Comparison of ENCODE assay signal across 22 cellular contexts in genomic region chr10:102424145-102424544, GRCh38. TPM values are rescaled to one million over a fixed set of nuclear protein-coding genes. Genes with fewer than 3 reads are reported as not detected.
A peak's percentile ranks its signal among the peaks of the same experiment; 100 is the strongest.
DNase-seq lines count a peak whose midpoint lies in the region; ATAC-seq and TF ChIP-seq lines count a peak whose summit lies in the region.
"Had no signal": no experiment of that assay in that cellular context is flagged by ENCODE, and none has a peak within 500 bp of the region (broad histone marks: within the 10 kb centered on the region; RNA-seq: fewer than 3 reads in every experiment).

No MANE protein-coding gene starts in this region.

- no peaks in the 10 kb centered on the region for H3K27me3 ChIP-seq in CD4-positive, CD25-positive, alpha-beta regulatory T cell (ENCODE audit: control insufficient read depth, insufficient read depth, low read length)
- H3K27me3 ChIP-seq in neural progenitor cell (peaks cover 13% of the 10 kb centered on the region), uterus (no peaks in the 10 kb centered on the region)

- peaks cover 40% of the 10 kb centered on the region for H3K4me1 ChIP-seq in CD4-positive, CD25-positive, alpha-beta regulatory T cell (ENCODE audit: control insufficient read depth, insufficient read depth, low read length, poor library complexity, severe bottlenecking)
- peaks cover 7% of the 10 kb centered on the region for H3K4me1 ChIP-seq in neural progenitor cell
- H3K4me1 ChIP-seq in uterus, result peaks cover 0 to 11% of the 10 kb centered on the region in 2 donors

- no peaks in the 10 kb centered on the region for H3K36me3 Mint-ChIP-seq in CD4-positive, CD25-positive, alpha-beta regulatory T cell
- H3K36me3 Mint-ChIP-seq in activated T-helper 1 cell treated with anti-CD3 and anti-CD28 coated beads, Interleukin-12 subunit alpha, Interleukin-12 subunit beta, Interleukin-2, Interleukin-4 antibody, amounts not matched to agents 30 ng/mL and 10 ng/mL and 1 ng/mL, durations not matched to agents 14 hours and 24 hours and 36 hours (ENCODE audit: low read depth), result peaks cover 19% of the 10 kb centered on the region
- peaks cover 4% of the 10 kb centered on the region for H3K36me3 Mint-ChIP-seq in neural progenitor cell

- no peak overlapping the region for H3K27ac Mint-ChIP-seq in CD4-positive, CD25-positive, alpha-beta regulatory T cell
- H3K27ac Mint-ChIP-seq in activated T-helper 1 cell treated with anti-CD3 and anti-CD28 coated beads, Interleukin-12 subunit alpha, Interleukin-12 subunit beta, Interleukin-2, Interleukin-4 antibody, amounts not matched to agents 30 ng/mL and 10 ng/mL and 1 ng/mL, durations not matched to agents 14 hours and 24 hours and 36 hours, result no peak overlapping the region
- H3K27ac Mint-ChIP-seq in neural progenitor cell, result no peak overlapping the region

- peaks cover 32% of the 10 kb centered on the region for H4K20me1 ChIP-seq in neural progenitor cell (ENCODE audit: low read depth)

- no peaks in the 10 kb centered on the region for H3K9me3 Mint-ChIP-seq in CD4-positive, CD25-positive, alpha-beta regulatory T cell
- H3K9me3 Mint-ChIP-seq in activated T-helper 1 cell treated with anti-CD3 and anti-CD28 coated beads, Interleukin-12 subunit alpha, Interleukin-12 subunit beta, Interleukin-2, Interleukin-4 antibody, amounts not matched to agents 30 ng/mL and 10 ng/mL and 1 ng/mL, durations not matched to agents 14 hours and 24 hours and 36 hours, result no peaks in the 10 kb centered on the region
- H3K9me3 Mint-ChIP-seq in neural progenitor cell, result no peaks in the 10 kb centered on the region

- peaks cover 36% of the 10 kb centered on the region for H3F3A ChIP-seq in neural progenitor cell (ENCODE audit: low read depth)

- no peaks in the 10 kb centered on the region for H3K9me3 ChIP-seq in CD4-positive, CD25-positive, alpha-beta regulatory T cell (ENCODE audit: control insufficient read depth in 2 of 2, low read length in 2 of 2)
- H3K9me3 ChIP-seq in neural progenitor cell (ENCODE audit: low read depth) (no peaks in the 10 kb centered on the region), uterus (no peaks in the 10 kb centered on the region)
- H3K9me3 ChIP-seq: MG63, SJSA1 had no signal

- H3K4me3 ChIP-seq in CD4-positive, CD25-positive, alpha-beta regulatory T cell (ENCODE audit: low read depth, low read length), result no peak overlapping the region
- H3K4me3 ChIP-seq in neural progenitor cell, result no peak overlapping the region
- H3K4me3 ChIP-seq in uterus, result no peak overlapping the region
- H3K4me3 ChIP-seq: MG63, PC-9, SJSA1 had no signal

- no peak overlapping the region for H2AFZ ChIP-seq in neural progenitor cell (replicated peaks)
- H2AFZ ChIP-seq: PC-9 had no signal

- no peak for DNase-seq in CD4-positive, CD25-positive, alpha-beta regulatory T cell
- no peak for DNase-seq in activated T-helper 1 cell treated with anti-CD3 and anti-CD28 coated beads, Interleukin-12 subunit alpha, Interleukin-12 subunit beta, Interleukin-2, Interleukin-4 antibody, amounts not matched to agents 30 ng/mL and 10 ng/mL and 1 ng/mL, durations not matched to agents 14 hours and 24 hours and 36 hours (ENCODE audit: low spot score)
- DNase-seq in neural progenitor cell (ENCODE audit: low spot score) (no peak), uterus (no peak)
- DNase-seq in central memory CD4-positive, alpha-beta T cell, result no peak
- DNase-seq: KG1; MG63; NCI-H1105 treated with DMSO at 0.1 percent for 48 hours; NCI-H146; NCI-H1930; NCI-H2107; NCI-H524 treated with DMSO at 0.1 percent for 48 hours; NCI-H82; NK-92 treated with Interleukin-12 subunit alpha and Interleukin-12 subunit beta, amount 100 ng/mL, for 24 hours; PC-9; Right ventricle myocardium superior had no signal

- peaks cover 9% of the 10 kb centered on the region for H3K27me3 Mint-ChIP-seq in CD4-positive, CD25-positive, alpha-beta regulatory T cell
- H3K27me3 Mint-ChIP-seq in activated T-helper 1 cell treated with anti-CD3 and anti-CD28 coated beads, Interleukin-12 subunit alpha, Interleukin-12 subunit beta, Interleukin-2, Interleukin-4 antibody, amounts not matched to agents 30 ng/mL and 10 ng/mL and 1 ng/mL, durations not matched to agents 14 hours and 24 hours and 36 hours (ENCODE audit: insufficient read depth), result no peaks in the 10 kb centered on the region
- H3K27me3 Mint-ChIP-seq in neural progenitor cell (ENCODE audit: insufficient read depth, low read depth), result peaks cover 11% of the 10 kb centered on the region
- H3K27me3 Mint-ChIP-seq: B cell had no signal

- no peak overlapping the region for H3K4me2 ChIP-seq in neural progenitor cell
- H3K4me2 ChIP-seq: PC-9 had no signal

- no peaks in the 10 kb centered on the region for H3K79me2 ChIP-seq in neural progenitor cell (ENCODE audit: low read depth)

- no peak for TF ChIP-seq POLR2A in uterus (IDR thresholded peaks at IDR 0.05)

- TF ChIP-seq CTCF in 22Rv1 (IDR thresholded peaks at IDR 0.05) (no peak), neural progenitor cell (IDR thresholded peaks at IDR 0.05) (no peak), uterus (IDR thresholded peaks at IDR 0.05) (no peak)

- no peak overlapping the region for H3K9ac ChIP-seq in neural progenitor cell

- H3K36me3 ChIP-seq in CD4-positive, CD25-positive, alpha-beta regulatory T cell (ENCODE audit: control insufficient read depth, insufficient read depth, low read length), result peaks cover 3% of the 10 kb centered on the region
- no peaks in the 10 kb centered on the region for H3K36me3 ChIP-seq in neural progenitor cell
- H3K36me3 ChIP-seq in uterus, result no peaks in the 10 kb centered on the region

- H3K4me3 Mint-ChIP-seq in CD4-positive, CD25-positive, alpha-beta regulatory T cell, result peak overlapping the region in 3 of 4 donors; percentile 69 to 97 (median 75)
- peak overlapping the region; percentile 15 for H3K4me3 Mint-ChIP-seq in activated T-helper 1 cell treated with anti-CD3 and anti-CD28 coated beads, Interleukin-12 subunit alpha, Interleukin-12 subunit beta, Interleukin-2, Interleukin-4 antibody, amounts not matched to agents 30 ng/mL and 10 ng/mL and 1 ng/mL, durations not matched to agents 14 hours and 24 hours and 36 hours
- H3K4me3 Mint-ChIP-seq in neural progenitor cell, result peak overlapping the region; percentile 50
- H3K4me3 Mint-ChIP-seq: CD14-positive monocyte had no signal

- intact Hi-C loops in activated T-helper 1 cell treated with anti-CD3 and anti-CD28 coated beads, Interleukin-12 subunit alpha, Interleukin-12 subunit beta, Interleukin-2, Interleukin-4 antibody, amounts not matched to agents 30 ng/mL and 10 ng/mL and 1 ng/mL, durations not matched to agents 14 hours and 24 hours and 36 hours (cut with micrococcal nuclease), result no loop called here
- intact Hi-C loops in uterus (cut with DNase I; ENCODE audit: low total_unique reads), result no loop called here

- H3K4me1 Mint-ChIP-seq in CD4-positive, CD25-positive, alpha-beta regulatory T cell, result peaks cover 5 to 43% (median 23%) of the 10 kb centered on the region in 4 donors
- H3K4me1 Mint-ChIP-seq in activated T-helper 1 cell treated with anti-CD3 and anti-CD28 coated beads, Interleukin-12 subunit alpha, Interleukin-12 subunit beta, Interleukin-2, Interleukin-4 antibody, amounts not matched to agents 30 ng/mL and 10 ng/mL and 1 ng/mL, durations not matched to agents 14 hours and 24 hours and 36 hours (ENCODE audit: low read depth), result peaks cover 41% of the 10 kb centered on the region
- peaks cover 19% of the 10 kb centered on the region for H3K4me1 Mint-ChIP-seq in neural progenitor cell

- H3K27ac ChIP-seq in 22Rv1 (peak overlapping the region; percentile 20; the same call in 1 of the 2 replicates), neural progenitor cell (no peak overlapping the region), uterus (no peak overlapping the region)
- H3K27ac ChIP-seq in CD4-positive, CD25-positive, alpha-beta regulatory T cell (ENCODE audit: insufficient read depth, low read length, poor library complexity, severe bottlenecking), result no peak overlapping the region
- H3K27ac ChIP-seq: PC-9, SJSA1 had no signal

- no peak for ATAC-seq in CD4-positive, CD25-positive, alpha-beta regulatory T cell (ENCODE audit: low read depth in 2 of 2)
- no peak for ATAC-seq in HG02642 (IDR thresholded peaks at IDR 0.05; ENCODE audit: poor library complexity, unreplicated experiment)

RNA-seq across cellular contexts. Expression of gene FBXL15, which starts 3.5 kb away (rescaled TPM):
- total RNA-seq in CD4-positive, CD25-positive, alpha-beta regulatory T cell, result 12.8 TPM
- 10 to 100 TPM; 25.2 to 40.1 (median 32.1) TPM for polyA plus RNA-seq in CD4-positive, CD25-positive, alpha-beta regulatory T cell
- 14.5 and 18.5 TPM in 2 replicates for total RNA-seq in activated T-helper 1 cell treated with anti-CD3 and anti-CD28 coated beads, Interleukin-12 subunit alpha, Interleukin-12 subunit beta, Interleukin-2, Interleukin-4 antibody, amounts not matched to agents 30 ng/mL and 10 ng/mL and 1 ng/mL, durations not matched to agents 14 hours and 24 hours and 36 hours
- total RNA-seq in neural progenitor cell (ENCODE audit: low replicate concordance), result 4.4 and 12.2 TPM in 2 replicates
- 10 to 100 TPM in 3 of 4 donors, 1 to 10 TPM in 1; 6.8 to 40.0 (median 16.7) TPM for total RNA-seq in uterus

RNA-seq across cellular contexts. Expression of gene PSD, which starts 5.6 kb away (rescaled TPM):
- 2.9 TPM for total RNA-seq in CD4-positive, CD25-positive, alpha-beta regulatory T cell
- 1 to 10 TPM; 1.4 to 2.6 (median 1.9) TPM for polyA plus RNA-seq in CD4-positive, CD25-positive, alpha-beta regulatory T cell
- 9.9 and 10.6 TPM in 2 replicates for total RNA-seq in activated T-helper 1 cell treated with anti-CD3 and anti-CD28 coated beads, Interleukin-12 subunit alpha, Interleukin-12 subunit beta, Interleukin-2, Interleukin-4 antibody, amounts not matched to agents 30 ng/mL and 10 ng/mL and 1 ng/mL, durations not matched to agents 14 hours and 24 hours and 36 hours
- 0.09 and 2.8 TPM in 2 replicates for total RNA-seq in neural progenitor cell (ENCODE audit: low replicate concordance)
- 100 to 1,000 TPM in 1 of 4 donors, 10 to 100 TPM in 2, not detected in 1; 31.3 to 114 (median 37.3) TPM for total RNA-seq in uterus

RNA-seq across cellular contexts. Expression of gene CUEDC2, which starts 8.2 kb away (rescaled TPM):
- 29.4 TPM for total RNA-seq in CD4-positive, CD25-positive, alpha-beta regulatory T cell
- 10 to 100 TPM; 50.8 to 60.6 (median 52.0) TPM for polyA plus RNA-seq in CD4-positive, CD25-positive, alpha-beta regulatory T cell
- 59.0 and 59.4 TPM in 2 replicates for total RNA-seq in activated T-helper 1 cell treated with anti-CD3 and anti-CD28 coated beads, Interleukin-12 subunit alpha, Interleukin-12 subunit beta, Interleukin-2, Interleukin-4 antibody, amounts not matched to agents 30 ng/mL and 10 ng/mL and 1 ng/mL, durations not matched to agents 14 hours and 24 hours and 36 hours
- total RNA-seq in neural progenitor cell (ENCODE audit: low replicate concordance) (64.0 and 97.4 TPM in 2 replicates), uterus (10 to 100 TPM; 26.2 to 51.6 (median 35.6) TPM)

RNA-seq across cellular contexts. Expression of gene C10orf95, which starts 27.2 kb away (rescaled TPM):
- 0.35 TPM for total RNA-seq in CD4-positive, CD25-positive, alpha-beta regulatory T cell
- polyA plus RNA-seq in CD4-positive, CD25-positive, alpha-beta regulatory T cell, result 1 to 10 TPM in 1 of 4 donors, under 1 TPM in 3; 0.40 to 1.1 (median 0.55) TPM
- total RNA-seq in activated T-helper 1 cell treated with anti-CD3 and anti-CD28 coated beads, Interleukin-12 subunit alpha, Interleukin-12 subunit beta, Interleukin-2, Interleukin-4 antibody, amounts not matched to agents 30 ng/mL and 10 ng/mL and 1 ng/mL, durations not matched to agents 14 hours and 24 hours and 36 hours, result 0.29 and 0.37 TPM in 2 replicates
- total RNA-seq in neural progenitor cell (ENCODE audit: low replicate concordance) (not detected in 2 replicates), uterus (under 1 TPM in 1 of 4 donors, not detected in 3; 0.21 TPM)
- total RNA-seq: Right ventricle myocardium superior, RPMI7951, SJSA1 had no signal
- polyA plus RNA-seq: CD14-positive monocyte had no signal

RNA-seq across cellular contexts. Expression of gene NFKB2, which starts 28.6 kb away (rescaled TPM):
- total RNA-seq in CD4-positive, CD25-positive, alpha-beta regulatory T cell, result 385 TPM
- 1 to 10 TPM; 6.3 to 8.2 (median 6.7) TPM for polyA plus RNA-seq in CD4-positive, CD25-positive, alpha-beta regulatory T cell
- total RNA-seq in activated T-helper 1 cell treated with anti-CD3 and anti-CD28 coated beads, Interleukin-12 subunit alpha, Interleukin-12 subunit beta, Interleukin-2, Interleukin-4 antibody, amounts not matched to agents 30 ng/mL and 10 ng/mL and 1 ng/mL, durations not matched to agents 14 hours and 24 hours and 36 hours, result 307 and 322 TPM in 2 replicates
- total RNA-seq in neural progenitor cell (ENCODE audit: low replicate concordance), result 4.0 and 14.9 TPM in 2 replicates
- total RNA-seq in uterus, result 10 to 100 TPM in 2 of 4 donors, 1 to 10 TPM in 2; 6.4 to 61.7 (median 10.7) TPM

Comparison
In these comparisons a context has a peak if more than half of its experiments do, and no peak if none do; other contexts are left out.
1. H3K4me3 Mint-ChIP-seq: peak in every context shown above with its lines; median percentile 75 in CD4-positive, CD25-positive, alpha-beta regulatory T cell; 50 in neural progenitor cell; 15 in activated T-helper 1 cell treated with anti-CD3 and anti-CD28 coated beads, Interleukin-12 subunit alpha, Interleukin-12 subunit beta, Interleukin-2, Interleukin-4 antibody, amounts not matched to agents 30 ng/mL and 10 ng/mL and 1 ng/mL, durations not matched to agents 14 hours and 24 hours and 36 hours.